Comparison of ENCODE assay signal across 8 cellular contexts in the genomic region with DNA sequence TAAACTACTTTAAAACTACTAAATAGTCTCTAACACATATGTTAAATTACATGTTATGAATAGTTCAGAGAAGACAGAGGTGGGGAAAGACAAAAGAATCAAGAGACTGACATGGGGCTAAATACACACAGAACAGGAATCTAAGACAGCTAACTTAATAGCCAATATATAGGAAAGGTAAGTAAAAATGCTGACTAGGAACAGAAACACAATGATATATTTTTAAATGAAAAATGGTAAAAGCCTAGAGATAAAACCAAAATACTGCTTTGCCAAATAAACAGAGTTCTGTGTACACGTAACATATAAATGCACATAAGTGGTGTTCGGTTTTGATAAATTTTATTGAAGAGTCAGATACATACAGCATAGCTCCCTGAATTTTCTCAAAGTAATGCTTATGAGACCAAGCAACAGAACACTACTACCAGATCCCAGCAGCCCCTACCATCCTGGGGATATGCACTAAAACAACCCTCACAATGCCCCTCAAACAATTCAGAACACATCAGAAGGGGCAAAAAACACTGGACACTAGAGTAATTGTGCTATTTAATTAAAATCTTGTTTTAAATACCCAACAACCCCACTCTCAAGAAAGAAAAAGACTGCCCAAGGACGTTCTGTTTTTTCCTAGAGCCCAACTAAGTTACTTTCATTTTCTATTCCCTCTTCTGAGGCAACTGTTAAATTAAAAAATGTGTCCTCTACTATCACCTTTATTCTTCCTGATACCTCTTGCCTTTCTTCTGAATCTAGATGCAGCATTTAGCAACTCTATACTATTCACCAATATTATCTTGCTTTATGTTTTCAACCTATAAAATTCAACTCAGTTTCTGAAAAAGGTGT.
DNase-seq lines count a peak whose midpoint lies in the region; ATAC-seq and TF ChIP-seq lines count a peak whose summit lies in the region.

No MANE protein-coding gene starts in this region.

- H3K36me3 ChIP-seq in ACC112 (ENCODE audit: insufficient read depth, low read length), result peaks cover 29% of the 10 kb centered on the region

- CTCF ChIA-PET in MCF 10A (lab: Yijun Ruan, JAX), result no interaction called here

- H3K4me3 Mint-ChIP-seq in MCF 10A (ENCODE audit: unreplicated experiment) (peak overlapping the region; percentile 71), mesothelial cell of epicardium (no peak overlapping the region)

- H3K9me3 Mint-ChIP-seq in MCF 10A (ENCODE audit: unreplicated experiment) (no peaks in the 10 kb centered on the region), mesothelial cell of epicardium (peaks cover 10% of the 10 kb centered on the region)

- ATAC-seq in HG03439 (IDR thresholded peaks at IDR 0.05; ENCODE audit: unreplicated experiment) (no peak), HG02610 (IDR thresholded peaks at IDR 0.05; ENCODE audit: unreplicated experiment) (no peak), GM19397 (IDR thresholded peaks at IDR 0.05; ENCODE audit: unreplicated experiment) (no peak)

- H3K27ac ChIP-seq in ACC112 (ENCODE audit: low read depth, low read length), result peak overlapping the region; percentile 73

- peak overlapping the region; percentile 54 for H2AFZ ChIP-seq in ACC112 (ENCODE audit: low read length, unreplicated experiment)

- DNase-seq in Jurkat, Clone E6-1 (ENCODE audit: low read depth, low spot score), result no peak
- DNase-seq in MCF 10A (ENCODE audit: unreplicated experiment) (peak; percentile 3), mesothelial cell of epicardium (ENCODE audit: low spot score in 2 of 2, unreplicated experiment in 2 of 2) (no peak), mesenteric fat pad (ENCODE audit: low spot score) (no peak)

- peaks cover 5% of the 10 kb centered on the region for H3K36me3 Mint-ChIP-seq in MCF 10A (ENCODE audit: insufficient read depth, unreplicated experiment)
- H3K36me3 Mint-ChIP-seq in mesothelial cell of epicardium, result peaks cover 41% of the 10 kb centered on the region

- no TSS peak for BruUV-seq in MCF 10A (replicated peaks; lab: Mats Ljungman, UMichigan)

- H3K4me1 Mint-ChIP-seq in MCF 10A (ENCODE audit: insufficient read depth, unreplicated experiment) (peaks cover 27% of the 10 kb centered on the region), mesothelial cell of epicardium (peaks cover 3% of the 10 kb centered on the region)

- POLR2A ChIA-PET in MCF 10A (lab: Yijun Ruan, JAX), result interaction anchor here (0.6 to 1.6 kb wide), 7 partner anchors 19 to 143 kb away, joined by 3 to 6 read pairs (median 4); a partner anchor contains a TSS

- H3K27ac Mint-ChIP-seq in MCF 10A (ENCODE audit: low read depth, unreplicated experiment), result peak overlapping the region; percentile 87
- peak overlapping the region; percentile 66 for H3K27ac Mint-ChIP-seq in mesothelial cell of epicardium

- intact Hi-C loops in MCF 10A (cut with micrococcal nuclease), result no loop called here

- peaks cover 7% of the 10 kb centered on the region for H3K79me2 ChIP-seq in ACC112 (ENCODE audit: control insufficient read depth, insufficient read depth, low read length, unreplicated experiment)

- H3K27me3 ChIP-seq in ACC112 (ENCODE audit: insufficient read depth, low read length), result no peaks in the 10 kb centered on the region

- peak overlapping the region; percentile 74 for H3K4me3 ChIP-seq in ACC112 (ENCODE audit: low read depth, low read length)
- peak overlapping the region; percentile 46 for H3K4me3 ChIP-seq in Jurkat, Clone E6-1 (ENCODE audit: low read length)

- H3K4me1 ChIP-seq in ACC112 (ENCODE audit: control insufficient read depth, insufficient read depth, low read length, unreplicated experiment), result peaks cover 31% of the 10 kb centered on the region

- H3K27me3 Mint-ChIP-seq in MCF 10A (ENCODE audit: insufficient read depth, unreplicated experiment), result no peaks in the 10 kb centered on the region
- no peaks in the 10 kb centered on the region for H3K27me3 Mint-ChIP-seq in mesothelial cell of epicardium (ENCODE audit: low read depth)

- TF ChIP-seq CTCF in MCF 10A (IDR thresholded peaks at IDR 0.05; ENCODE audit: unreplicated experiment), result no peak
- TF ChIP-seq CTCF in mesothelial cell of epicardium (IDR thresholded peaks at IDR 0.05; ENCODE audit: unreplicated experiment), result no peak
